ENCODE assay signal across 11 cellular contexts in genomic region chr5:82388186-82388585, GRCh38.
DNase-seq lines count a peak whose midpoint lies in the region; FAIRE-seq and TF ChIP-seq lines count a peak whose summit lies in the region.
"Had no signal": no experiment of that assay in that cellular context is flagged by ENCODE, and none has a peak within 500 bp of the region (broad histone marks: within the 10 kb centered on the region; RNA-seq: fewer than 3 reads in every experiment).

No MANE protein-coding gene starts in this region.

- DNase-seq in A172 (ENCODE audit: low spot score), result peak; percentile 57
- DNase-seq in ELR (ENCODE audit: low read depth), result peak; percentile 30
- peak; percentile 91 for DNase-seq in amniotic epithelial cell (ENCODE audit: low read depth)
- peak; percentile 85 for DNase-seq in kidney
- no peak for DNase-seq in HT-29 (ENCODE audit: low spot score)
- DNase-seq in activated CD4-positive, CD25-positive, alpha-beta regulatory T cell (lab: John Stamatoyannopoulos, UW), result no peak
- DNase-seq in trophoblast cell, result no peak
- DNase-seq in NCI-H774 (lab: John Stamatoyannopoulos, UW), result no peak

- H3K27ac ChIP-seq in kidney (ENCODE audit: low read depth in 2 of 2, low read length in 2 of 2) (peak overlapping the region; percentile 48 to 80), trophoblast cell (ENCODE audit: low read depth, low read length) (no peak overlapping the region)
- H3K27ac ChIP-seq: SK-N-MC had no signal

- H4K8ac ChIP-seq in trophoblast cell (ENCODE audit: low read depth, low read length), result no peak overlapping the region

- peaks cover 0 to 4% of the 10 kb centered on the region in 2 donors for H3K4me1 ChIP-seq in kidney (ENCODE audit: control insufficient read depth in 1 of 2, insufficient read depth in 1 of 2, low read depth in 1 of 2, low read length in 2 of 2)
- H3K4me1 ChIP-seq in trophoblast cell (ENCODE audit: control insufficient read depth in 1 of 2, insufficient read depth in 2 of 2, low read length in 2 of 2), result no peaks in the 10 kb centered on the region

- H3K9me3 ChIP-seq in kidney (ENCODE audit: control insufficient read depth in 1 of 2, low read length in 2 of 2), result no peaks in the 10 kb centered on the region
- no peaks in the 10 kb centered on the region for H3K9me3 ChIP-seq in trophoblast cell (ENCODE audit: insufficient read depth, low read depth, low read length)
- H3K9me3 ChIP-seq: BE2C had no signal

- no peak overlapping the region for H2AFZ ChIP-seq in trophoblast cell (ENCODE audit: insufficient read depth, low read length, poor library complexity)

- no peak for FAIRE-seq in kidney (lab: Jason Lieb, UNC)
- FAIRE-seq: GM19239 had no signal

- H2AK5ac ChIP-seq in trophoblast cell (ENCODE audit: low read length), result no peak overlapping the region

- H3K14ac ChIP-seq in trophoblast cell (ENCODE audit: low read length), result no peak overlapping the region

- no peak overlapping the region for H2BK12ac ChIP-seq in trophoblast cell (ENCODE audit: low read length)

- H3K36me3 ChIP-seq in kidney (ENCODE audit: control insufficient read depth in 1 of 2, insufficient read depth in 2 of 2, low read length in 2 of 2) (no peaks in the 10 kb centered on the region), trophoblast cell (ENCODE audit: control insufficient read depth in 1 of 2, insufficient read depth in 2 of 2, low read length in 2 of 2) (no peaks in the 10 kb centered on the region)
- H3K36me3 ChIP-seq: BE2C had no signal

- WGBS in trophoblast cell (ENCODE audit: extremely low coverage, insufficient coverage, insufficient read length), result no CpG with 5 or more reads among the region's 6 CpGs

- no peak overlapping the region for H3K4me2 ChIP-seq in trophoblast cell (ENCODE audit: low read length)

- H3K4ac ChIP-seq in trophoblast cell (ENCODE audit: low read depth, low read length), result no peak overlapping the region

- TF ChIP-seq CTCF in kidney (IDR thresholded peaks at IDR 0.05; ENCODE audit: borderline replicate concordance, extremely low read depth, insufficient read depth), result no peak

- H3K27me3 ChIP-seq in trophoblast cell (ENCODE audit: insufficient read depth, low read length), result no peaks in the 10 kb centered on the region
- H3K27me3 ChIP-seq: BE2C had no signal

- no peak overlapping the region for H3K23ac ChIP-seq in trophoblast cell (ENCODE audit: low read length)

- no peak overlapping the region for H3K18ac ChIP-seq in trophoblast cell (ENCODE audit: low read length)

- H2BK5ac ChIP-seq in trophoblast cell (ENCODE audit: low read depth, low read length, poor library complexity), result no peak overlapping the region

- no peaks in the 10 kb centered on the region for H3K79me2 ChIP-seq in trophoblast cell (ENCODE audit: control insufficient read depth, insufficient read depth, low read length, poor library complexity)

- intact Hi-C loops in kidney (cut with DNase I), result no loop called here

- H3K9ac ChIP-seq in kidney (ENCODE audit: low read length in 2 of 2) (no peak overlapping the region), trophoblast cell (ENCODE audit: low read length) (no peak overlapping the region)

- H4K91ac ChIP-seq in trophoblast cell (ENCODE audit: low read depth, low read length), result no peak overlapping the region

- no peaks in the 10 kb centered on the region for H3K79me1 ChIP-seq in trophoblast cell (ENCODE audit: low read length)

- H3K4me3 ChIP-seq in kidney (ENCODE audit: low read length in 2 of 2) (no peak overlapping the region), trophoblast cell (ENCODE audit: low read depth, low read length) (no peak overlapping the region)
- H3K4me3 ChIP-seq: SK-N-MC had no signal

- H4K12ac ChIP-seq in trophoblast cell (ENCODE audit: low read depth, low read length), result no peak overlapping the region

- no peak overlapping the region for H2BK120ac ChIP-seq in trophoblast cell (ENCODE audit: insufficient read depth, low read length, poor library complexity)

Comparison
In these comparisons a context has a peak if more than half of its experiments do, and no peak if none do; other contexts are left out.
1. DNase-seq: peak in A172 (single experiment), ELR (single experiment), amniotic epithelial cell (single experiment) and kidney (single experiment); none in HT-29 (single experiment), activated CD4-positive, CD25-positive, alpha-beta regulatory T cell (0 of 4), trophoblast cell (0 of 2) and NCI-H774 (single experiment).